In genomic region chr17:82028246-82028645, GRCh38 we compare ENCODE assay signal across 23 cellular contexts.
"Had no signal": no experiment of that assay in that cellular context is flagged by ENCODE, and none has a peak within 500 bp of the region (broad histone marks: within the 10 kb centered on the region; RNA-seq: fewer than 3 reads in every experiment).

No MANE protein-coding gene starts in this region.

- H3K36me3 ChIP-seq: lower lobe of right lung had no signal

- FAIRE-seq: colon, endothelial cell of umbilical vein, frontal cortex, islet of Langerhans, keratinocyte had no signal

- H3K27ac ChIP-seq: coronary artery, esophagus muscularis mucosa, foreskin keratinocyte, gastroesophageal sphincter, heart right ventricle, left lung, lower lobe of right lung had no signal

- H3K4me3 ChIP-seq: coronary artery, dorsolateral prefrontal cortex, esophagus muscularis mucosa, gastroesophageal sphincter, heart right ventricle, left lung, lower lobe of right lung, mucosa of descending colon had no signal

- DNase-seq: dermis blood vessel endothelial cell; dorsolateral prefrontal cortex; effector CD4-positive, alpha-beta T cell; effector memory CD4-positive, alpha-beta T cell; foreskin keratinocyte; glutamatergic neuron; head of caudate nucleus; heart right ventricle; hippocampal formation; left cardiac atrium; left lung; left ventricle myocardium superior; lower lobe of right lung; mesenchymal stem cell; mucosa of descending colon had no signal

- H3K4me1 ChIP-seq: foreskin keratinocyte had no signal

- H3K27me3 ChIP-seq: dorsolateral prefrontal cortex had no signal

- H3K9me3 ChIP-seq: esophagus muscularis mucosa, gastroesophageal sphincter, heart right ventricle, left lung, lower lobe of right lung, mucosa of descending colon had no signal
